ENCODE assay signal across 9 cellular contexts in genomic region chr1:223364685-223365382, GRCh38. TPM values are rescaled to one million over a fixed set of nuclear protein-coding genes. Genes with fewer than 3 reads are reported as not detected.
DNase-seq lines count a peak whose midpoint lies in the region; ATAC-seq and TF ChIP-seq lines count a peak whose summit lies in the region.
"Had no signal": no experiment of that assay in that cellular context is flagged by ENCODE, and none has a peak within 500 bp of the region (broad histone marks: within the 10 kb centered on the region; RNA-seq: fewer than 3 reads in every experiment).

No MANE protein-coding gene starts in this region.

- H3K36me3 ChIP-seq in HEK293 (ENCODE audit: control insufficient read depth in 2 of 2, insufficient read depth in 1 of 2, low read length in 2 of 2) (no peaks in the 10 kb centered on the region), duodenal mucosa (ENCODE audit: control insufficient read depth in 1 of 2, insufficient read depth in 2 of 2, low read length in 2 of 2) (no peaks in the 10 kb centered on the region), thyroid gland (no peaks in the 10 kb centered on the region)

- H3K4me3 ChIP-seq in HEK293 (ENCODE audit: low read depth, low read length) (peak overlapping the region; percentile 64), duodenal mucosa (ENCODE audit: low read depth in 1 of 2, low read length in 2 of 2) (peak overlapping the region; percentile 52 to 59), mononuclear cell (ENCODE audit: low read length) (peak overlapping the region; percentile 29), thyroid gland (replicated peaks in 1 of 3) (peak overlapping the region in 2 of 3 donors; percentile 25 to 47)

- POLR2A ChIA-PET in HEK293 (lab: Yijun Ruan, JAX) = interaction anchor here (1.0 kb wide), 1 partner anchor 14 kb away, joined by 3 read pairs; no protein-coding TSS in a partner anchor
- POLR2A ChIA-PET in T-cell (lab: Charles Lee) = no interaction called here

- DNase-seq in T-cell (peak in 8 of 34 experiments; percentile 8 to 25 (median 12)), thyroid gland (peak; percentile 3 to 14), Ammon's horn (ENCODE audit: low spot score) (no peak), NCI-H226 (no peak), SHP77 treated with DMSO at 0.1 percent for 48 hours (lab: John Stamatoyannopoulos, UW) (no peak)

- peak overlapping the region in 1 of 2 donors; percentile 34 for H3K27ac Mint-ChIP-seq in T-cell

- 6% methylated on average over 24 to 29 of the region's 55 CpGs for WGBS in thyroid gland, 2 donors

- peaks cover 14 to 29% (median 21%) of the 10 kb centered on the region in 3 donors for H3K4me1 Mint-ChIP-seq in T-cell

- TF ChIP-seq POLR2A in thyroid gland (IDR thresholded peaks at IDR 0.05) = no peak

- no peaks in the 10 kb centered on the region for H3K9me3 Mint-ChIP-seq in T-cell

- CTCF ChIA-PET in HEK293 (lab: Yijun Ruan, JAX) (interaction anchor here (0.7 to 1.7 kb wide), 6 partner anchors 10 to 628 kb away, joined by 3 to 8 read pairs (median 3); partner anchors contain the start of gene FAM177B), T-cell (lab: Charles Lee) (interaction anchor here (0.6 to 1.8 kb wide), 5 partner anchors 64 to 237 kb away, joined by 3 to 14 read pairs (median 3); no protein-coding TSS in a partner anchor)

- 0 out of 2 replicates have a peak, but pooled peaks have one; percentile 30 for TF ChIP-seq CTCF in HEK293 (tag by site-specific recombination; IDR thresholded peaks at IDR 0.05)
- no peak for TF ChIP-seq CTCF in thyroid gland (IDR thresholded peaks at IDR 0.05)

- no peak overlapping the region for H3K9ac ChIP-seq in duodenal mucosa (ENCODE audit: low read depth in 1 of 2, low read length in 2 of 2)

- intact Hi-C loops in thyroid gland (cut with DNase I) = no loop called here

- H3K27me3 ChIP-seq in duodenal mucosa (ENCODE audit: control insufficient read depth in 1 of 2, insufficient read depth in 2 of 2, low read length in 2 of 2) (peaks cover 35 to 41% of the 10 kb centered on the region in 2 donors), mononuclear cell (ENCODE audit: insufficient read depth, low read length) (peaks cover 54% of the 10 kb centered on the region), thyroid gland (no peaks in the 10 kb centered on the region)

- H3K9me3 ChIP-seq in HEK293 (ENCODE audit: control insufficient read depth, insufficient read depth, low read depth, low read length) (no peaks in the 10 kb centered on the region), duodenal mucosa (ENCODE audit: control insufficient read depth in 1 of 2, low read length in 2 of 2) (no peaks in the 10 kb centered on the region), mononuclear cell (ENCODE audit: low read depth, low read length) (no peaks in the 10 kb centered on the region), thyroid gland (no peaks in the 10 kb centered on the region)

- H3K27ac ChIP-seq in HEK293 (ENCODE audit: extremely low read depth, low read depth, low read length) (no peak overlapping the region; the same call in 1 of the 2 replicates), duodenal mucosa (ENCODE audit: low read depth, low read length) (no peak overlapping the region), thyroid gland (no peak overlapping the region)

- peak overlapping the region; percentile 73 to 78 (median 76) for H3K4me3 Mint-ChIP-seq in T-cell

- no peaks in the 10 kb centered on the region for H3K36me3 Mint-ChIP-seq in T-cell

- peaks cover 8% of the 10 kb centered on the region for H3K4me1 ChIP-seq in HEK293 (ENCODE audit: control insufficient read depth, insufficient read depth, low read length)
- peaks cover 2 to 9% of the 10 kb centered on the region in 2 donors for H3K4me1 ChIP-seq in duodenal mucosa (ENCODE audit: control insufficient read depth in 1 of 2, insufficient read depth in 2 of 2, low read length in 2 of 2)
- H3K4me1 ChIP-seq in mononuclear cell (ENCODE audit: insufficient read depth, low read length) = peaks cover 11% of the 10 kb centered on the region
- H3K4me1 ChIP-seq in thyroid gland = peaks cover 0 to 16% of the 10 kb centered on the region in 2 donors

- H3K27me3 Mint-ChIP-seq in T-cell = peaks cover 0 to 4% of the 10 kb centered on the region in 2 donors

- no peak for ATAC-seq in T-cell (replicated peaks in 1 of 4)

TF ChIP-seq in HEK293, 187 proteins besides CTCF, POLR2A, EP300 and RAD21 (continues in another document):
- TF ChIP-seq ZNF785 (tag by site-specific recombination; IDR thresholded peaks at IDR 0.05) (no peak), ZNF148 (tag by site-specific recombination; IDR thresholded peaks at IDR 0.05; ENCODE audit: borderline replicate concordance) (no peak), GLIS2 (tag by site-specific recombination; IDR thresholded peaks at IDR 0.05) (peak; percentile 95), HIC1 (tag by site-specific recombination; IDR thresholded peaks at IDR 0.05) (peak; percentile 42; the same call in 1 of the 2 replicates), ZBTB49 (tag by site-specific recombination; IDR thresholded peaks at IDR 0.05; ENCODE audit: low read depth) (no peak), OVOL3 (tag by site-specific recombination; IDR thresholded peaks at IDR 0.05) (no peak), ZBTB20 (tag by site-specific recombination; IDR thresholded peaks at IDR 0.05) (peak; percentile 63; the same call in 1 of the 2 replicates), ZNF48 (tag by site-specific recombination; IDR thresholded peaks at IDR 0.05) (no peak), ZNF571 (tag by site-specific recombination; IDR thresholded peaks at IDR 0.05) (no peak)

RNA-seq across cellular contexts. Expression of gene SUSD4, which starts 0.9 kb away (rescaled TPM):
- total RNA-seq in T-cell (10 to 100 TPM in 2 of 5 donors, 1 to 10 TPM in 3; 1.3 to 16.7 (median 6.4) TPM), mononuclear cell (7.7 TPM), thyroid gland (1 to 10 TPM in 2 of 4 donors, under 1 TPM in 2; 0.54 to 2.8 (median 0.92) TPM)
- total RNA-seq: glomerular endothelial cell had no signal

RNA-seq across cellular contexts. Expression of gene CCDC185, which starts 28.4 kb away (rescaled TPM):
- not detected for total RNA-seq in T-cell
- total RNA-seq in mononuclear cell = not detected
- under 1 TPM in 1 of 4 donors, not detected in 3; 0.27 TPM for total RNA-seq in thyroid gland
- total RNA-seq: glomerular endothelial cell had no signal

Comparison
In these comparisons a context has a peak if more than half of its experiments do, and no peak if none do; other contexts are left out.
1. DNase-seq: peak in thyroid gland (2 of 2); none in Ammon's horn (single experiment), NCI-H226 (single experiment) and SHP77 treated with DMSO at 0.1 percent for 48 hours (single experiment).
2. Peak in every context shown above with its lines, with median percentiles within 50 percentile points of each other: H3K4me3 ChIP-seq.